ENCODE assay signal across 18 cellular contexts in the genomic region with DNA sequence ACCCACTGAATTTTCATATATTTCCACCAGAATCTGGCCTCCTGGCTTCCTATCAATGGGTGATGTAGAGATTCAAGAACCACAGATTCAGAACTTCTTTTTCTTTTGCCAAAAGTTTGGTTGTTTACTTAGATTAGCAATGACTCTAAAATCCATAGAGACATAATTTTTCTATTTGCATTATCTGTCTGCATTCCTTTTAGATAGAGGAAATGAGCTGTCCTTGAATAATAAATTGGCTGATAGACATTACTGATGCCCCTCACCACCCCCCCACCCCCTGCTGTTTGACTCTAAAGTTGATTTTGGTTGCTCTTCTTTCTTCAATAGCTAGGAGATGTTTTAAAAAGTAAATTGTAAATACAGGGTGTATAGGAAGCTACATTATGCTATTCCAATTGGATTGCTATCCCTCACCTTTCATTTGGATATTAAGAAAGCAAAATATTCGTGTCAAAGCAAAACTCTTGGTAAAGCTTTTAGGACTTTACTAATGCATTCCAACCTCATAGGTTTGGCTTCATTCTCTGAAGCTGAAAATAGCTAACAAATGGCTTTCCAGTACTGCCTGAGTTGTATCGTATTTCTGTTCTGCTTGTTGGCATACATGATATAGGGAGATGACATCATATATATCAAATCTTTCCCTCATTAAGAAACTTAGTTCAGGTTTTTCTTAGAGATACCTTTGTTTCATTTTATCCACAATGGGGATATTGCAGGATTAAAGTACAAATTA.
"Had no signal": no experiment of that assay in that cellular context is flagged by ENCODE, and none has a peak within 500 bp of the region (broad histone marks: within the 10 kb centered on the region; RNA-seq: fewer than 3 reads in every experiment).

No MANE protein-coding gene starts in this region.

- H3K36me3 ChIP-seq: left ventricle myocardium inferior, neural progenitor cell, ovary, sigmoid colon, thoracic aorta, upper lobe of right lung had no signal

- H3K27ac ChIP-seq: left ventricle myocardium inferior, neural progenitor cell, ovary, sigmoid colon, thoracic aorta, upper lobe of right lung had no signal

- H3K4me3 ChIP-seq: left ventricle myocardium inferior, neural progenitor cell, ovary, sigmoid colon, thoracic aorta, upper lobe of right lung had no signal

- H2AFZ ChIP-seq: neural progenitor cell had no signal

- H3K4me1 ChIP-seq: left ventricle myocardium inferior, neural progenitor cell, sigmoid colon, upper lobe of right lung had no signal

- H3K9me3 ChIP-seq: left ventricle myocardium inferior, ovary, sigmoid colon, thoracic aorta, upper lobe of right lung had no signal

- H3K27me3 ChIP-seq: neural progenitor cell, ovary, sigmoid colon, upper lobe of right lung had no signal

- H3K4me2 ChIP-seq: neural progenitor cell had no signal

- H3K9ac ChIP-seq: neural progenitor cell had no signal

- ATAC-seq: upper lobe of right lung had no signal

- DNase-seq: activated naive CD4-positive, alpha-beta T cell; activated naive CD8-positive, alpha-beta T cell treated with anti-CD3 and anti-CD28 coated beads, Interleukin-2, amount 10 ng/mL, durations not matched to agents 7 days and 5 days; activated T-cell treated with anti-CD3 and anti-CD28 coated beads for 4 hours; anterior cingulate cortex; endodermal cell; erythroblast; foreskin fibroblast; glutamatergic neuron; left ventricle myocardium inferior; naive B cell; ovary; sigmoid colon; stimulated activated CD4-positive, alpha-beta T cell treated with anti-CD3 and anti-CD28 coated beads, Interleukin-12 subunit alpha, Interleukin-12 subunit beta, amount 100 ng/mL, for 4 hours; stimulated activated CD4-positive, alpha-beta T cell treated with anti-CD3 and anti-CD28 coated beads, Interleukin-2, amount 100 ng/mL, for 24 hours; T-helper 9 cell; upper lobe of right lung had no signal
